1 cellular context compared by ENCODE assay signal in the genomic region with DNA sequence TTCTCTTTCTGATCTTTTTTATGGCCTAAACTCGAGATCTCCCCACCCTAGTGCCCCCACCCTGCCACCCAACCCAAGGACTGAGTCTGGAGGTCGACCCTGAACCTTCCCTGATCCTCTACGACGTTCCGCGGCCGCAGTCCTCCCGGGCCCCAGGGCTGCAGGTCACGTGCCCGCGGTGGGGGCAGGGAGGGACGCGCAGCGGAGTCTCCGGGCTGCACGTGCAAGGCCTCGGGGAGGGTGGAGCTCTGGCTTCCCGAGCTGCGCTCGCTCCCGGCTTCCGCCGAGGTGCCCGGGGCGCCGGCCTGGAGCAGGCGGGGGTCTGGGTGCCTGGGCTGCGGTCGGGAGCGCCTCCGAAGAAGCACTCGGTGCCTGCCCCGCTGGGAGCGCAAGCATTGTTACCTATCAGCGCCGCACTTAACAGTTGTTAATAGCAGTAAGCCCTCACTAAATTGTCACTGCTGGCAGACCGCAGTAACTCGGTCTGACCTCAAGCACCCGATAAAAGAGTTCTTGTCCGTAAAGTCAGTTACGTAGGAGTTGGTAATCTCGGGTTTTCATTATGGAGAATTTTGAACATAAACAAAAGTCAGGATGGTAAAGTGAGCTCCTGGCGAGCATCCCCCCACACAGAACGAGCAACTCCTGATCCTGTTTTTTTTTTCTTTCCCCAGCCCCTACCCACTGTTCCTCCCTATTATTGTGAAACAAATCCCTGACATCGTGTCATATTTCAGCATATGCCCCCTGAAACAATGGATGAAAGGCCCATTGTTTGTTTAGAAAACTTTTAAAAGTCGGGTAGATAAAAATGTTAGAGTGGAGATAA.
TF ChIP-seq lines count a peak whose summit lies in the region.

No MANE protein-coding gene starts in this region.

TF ChIP-seq in WTC11, 78 proteins besides CTCF, POLR2A, EP300 and RAD21 (continued from another document and continues in another):
- TF ChIP-seq ZBTB21 (CRISPR knock-in tag; IDR thresholded peaks at IDR 0.05; ENCODE audit: borderline replicate concordance), result peak; percentile 94
- TF ChIP-seq, protein P1, sequence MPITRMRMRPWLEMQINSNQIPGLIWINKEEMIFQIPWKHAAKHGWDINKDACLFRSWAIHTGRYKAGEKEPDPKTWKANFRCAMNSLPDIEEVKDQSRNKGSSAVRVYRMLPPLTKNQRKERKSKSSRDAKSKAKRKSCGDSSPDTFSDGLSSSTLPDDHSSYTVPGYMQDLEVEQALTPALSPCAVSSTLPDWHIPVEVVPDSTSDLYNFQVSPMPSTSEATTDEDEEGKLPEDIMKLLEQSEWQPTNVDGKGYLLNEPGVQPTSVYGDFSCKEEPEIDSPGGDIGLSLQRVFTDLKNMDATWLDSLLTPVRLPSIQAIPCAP (CRISPR knock-in tag; IDR thresholded peaks at IDR 0.05), result peak; percentile 93
- TF ChIP-seq, protein P2, sequence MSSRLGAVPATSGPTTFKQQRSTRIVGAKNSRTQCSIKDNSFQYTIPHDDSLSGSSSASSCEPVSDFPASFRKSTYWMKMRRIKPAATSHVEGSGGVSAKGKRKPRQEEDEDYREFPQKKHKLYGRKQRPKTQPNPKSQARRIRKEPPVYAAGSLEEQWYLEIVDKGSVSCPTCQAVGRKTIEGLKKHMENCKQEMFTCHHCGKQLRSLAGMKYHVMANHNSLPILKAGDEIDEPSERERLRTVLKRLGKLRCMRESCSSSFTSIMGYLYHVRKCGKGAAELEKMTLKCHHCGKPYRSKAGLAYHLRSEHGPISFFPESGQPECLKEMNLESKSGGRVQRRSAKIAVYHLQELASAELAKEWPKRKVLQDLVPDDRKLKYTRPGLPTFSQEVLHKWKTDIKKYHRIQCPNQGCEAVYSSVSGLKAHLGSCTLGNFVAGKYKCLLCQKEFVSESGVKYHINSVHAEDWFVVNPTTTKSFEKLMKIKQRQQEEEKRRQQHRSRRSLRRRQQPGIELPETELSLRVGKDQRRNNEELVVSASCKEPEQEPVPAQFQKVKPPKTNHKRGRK (CRISPR knock-in tag; IDR thresholded peaks at IDR 0.05; ENCODE audit: borderline replicate concordance), result no peak
- TF ChIP-seq, protein P3, sequence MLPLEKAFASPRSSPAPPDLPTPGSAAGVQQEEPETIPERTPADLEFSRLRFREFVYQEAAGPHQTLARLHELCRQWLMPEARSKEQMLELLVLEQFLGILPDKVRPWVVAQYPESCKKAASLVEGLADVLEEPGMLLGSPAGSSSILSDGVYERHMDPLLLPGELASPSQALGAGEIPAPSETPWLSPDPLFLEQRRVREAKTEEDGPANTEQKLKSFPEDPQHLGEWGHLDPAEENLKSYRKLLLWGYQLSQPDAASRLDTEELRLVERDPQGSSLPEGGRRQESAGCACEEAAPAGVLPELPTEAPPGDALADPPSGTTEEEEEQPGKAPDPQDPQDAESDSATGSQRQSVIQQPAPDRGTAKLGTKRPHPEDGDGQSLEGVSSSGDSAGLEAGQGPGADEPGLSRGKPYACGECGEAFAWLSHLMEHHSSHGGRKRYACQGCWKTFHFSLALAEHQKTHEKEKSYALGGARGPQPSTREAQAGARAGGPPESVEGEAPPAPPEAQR (CRISPR knock-in tag; IDR thresholded peaks at IDR 0.05), result no peak
- TF ChIP-seq, protein P4, sequence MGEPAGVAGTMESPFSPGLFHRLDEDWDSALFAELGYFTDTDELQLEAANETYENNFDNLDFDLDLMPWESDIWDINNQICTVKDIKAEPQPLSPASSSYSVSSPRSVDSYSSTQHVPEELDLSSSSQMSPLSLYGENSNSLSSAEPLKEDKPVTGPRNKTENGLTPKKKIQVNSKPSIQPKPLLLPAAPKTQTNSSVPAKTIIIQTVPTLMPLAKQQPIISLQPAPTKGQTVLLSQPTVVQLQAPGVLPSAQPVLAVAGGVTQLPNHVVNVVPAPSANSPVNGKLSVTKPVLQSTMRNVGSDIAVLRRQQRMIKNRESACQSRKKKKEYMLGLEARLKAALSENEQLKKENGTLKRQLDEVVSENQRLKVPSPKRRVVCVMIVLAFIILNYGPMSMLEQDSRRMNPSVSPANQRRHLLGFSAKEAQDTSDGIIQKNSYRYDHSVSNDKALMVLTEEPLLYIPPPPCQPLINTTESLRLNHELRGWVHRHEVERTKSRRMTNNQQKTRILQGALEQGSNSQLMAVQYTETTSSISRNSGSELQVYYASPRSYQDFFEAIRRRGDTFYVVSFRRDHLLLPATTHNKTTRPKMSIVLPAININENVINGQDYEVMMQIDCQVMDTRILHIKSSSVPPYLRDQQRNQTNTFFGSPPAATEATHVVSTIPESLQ (CRISPR knock-in tag; IDR thresholded peaks at IDR 0.05), result no peak
- TF ChIP-seq, protein P5, sequence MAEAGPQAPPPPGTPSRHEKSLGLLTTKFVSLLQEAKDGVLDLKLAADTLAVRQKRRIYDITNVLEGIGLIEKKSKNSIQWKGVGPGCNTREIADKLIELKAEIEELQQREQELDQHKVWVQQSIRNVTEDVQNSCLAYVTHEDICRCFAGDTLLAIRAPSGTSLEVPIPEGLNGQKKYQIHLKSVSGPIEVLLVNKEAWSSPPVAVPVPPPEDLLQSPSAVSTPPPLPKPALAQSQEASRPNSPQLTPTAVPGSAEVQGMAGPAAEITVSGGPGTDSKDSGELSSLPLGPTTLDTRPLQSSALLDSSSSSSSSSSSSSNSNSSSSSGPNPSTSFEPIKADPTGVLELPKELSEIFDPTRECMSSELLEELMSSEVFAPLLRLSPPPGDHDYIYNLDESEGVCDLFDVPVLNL (CRISPR knock-in tag; IDR thresholded peaks at IDR 0.05; ENCODE audit: borderline replicate concordance, low read depth), result no peak
- peak; percentile 89 for TF ChIP-seq GABPB1 (CRISPR knock-in tag; IDR thresholded peaks at IDR 0.05)
- TF ChIP-seq, protein P6, sequence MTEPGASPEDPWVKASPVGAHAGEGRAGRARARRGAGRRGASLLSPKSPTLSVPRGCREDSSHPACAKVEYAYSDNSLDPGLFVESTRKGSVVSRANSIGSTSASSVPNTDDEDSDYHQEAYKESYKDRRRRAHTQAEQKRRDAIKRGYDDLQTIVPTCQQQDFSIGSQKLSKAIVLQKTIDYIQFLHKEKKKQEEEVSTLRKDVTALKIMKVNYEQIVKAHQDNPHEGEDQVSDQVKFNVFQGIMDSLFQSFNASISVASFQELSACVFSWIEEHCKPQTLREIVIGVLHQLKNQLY (CRISPR knock-in tag; IDR thresholded peaks at IDR 0.05), result no peak
- 0 out of 2 replicates have a peak, but pooled peaks have one; percentile 36 for TF ChIP-seq TEAD4 (CRISPR knock-in tag; IDR thresholded peaks at IDR 0.05)
- TF ChIP-seq ETV6 (CRISPR knock-in tag; IDR thresholded peaks at IDR 0.05), result peak; percentile 91
- TF ChIP-seq FOXJ3 (CRISPR knock-in tag; IDR thresholded peaks at IDR 0.05; ENCODE audit: borderline replicate concordance), result no peak
- TF ChIP-seq, protein P7, sequence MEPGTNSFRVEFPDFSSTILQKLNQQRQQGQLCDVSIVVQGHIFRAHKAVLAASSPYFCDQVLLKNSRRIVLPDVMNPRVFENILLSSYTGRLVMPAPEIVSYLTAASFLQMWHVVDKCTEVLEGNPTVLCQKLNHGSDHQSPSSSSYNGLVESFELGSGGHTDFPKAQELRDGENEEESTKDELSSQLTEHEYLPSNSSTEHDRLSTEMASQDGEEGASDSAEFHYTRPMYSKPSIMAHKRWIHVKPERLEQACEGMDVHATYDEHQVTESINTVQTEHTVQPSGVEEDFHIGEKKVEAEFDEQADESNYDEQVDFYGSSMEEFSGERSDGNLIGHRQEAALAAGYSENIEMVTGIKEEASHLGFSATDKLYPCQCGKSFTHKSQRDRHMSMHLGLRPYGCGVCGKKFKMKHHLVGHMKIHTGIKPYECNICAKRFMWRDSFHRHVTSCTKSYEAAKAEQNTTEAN (CRISPR knock-in tag; IDR thresholded peaks at IDR 0.05), result peak; percentile 96
- TF ChIP-seq, protein P8, sequence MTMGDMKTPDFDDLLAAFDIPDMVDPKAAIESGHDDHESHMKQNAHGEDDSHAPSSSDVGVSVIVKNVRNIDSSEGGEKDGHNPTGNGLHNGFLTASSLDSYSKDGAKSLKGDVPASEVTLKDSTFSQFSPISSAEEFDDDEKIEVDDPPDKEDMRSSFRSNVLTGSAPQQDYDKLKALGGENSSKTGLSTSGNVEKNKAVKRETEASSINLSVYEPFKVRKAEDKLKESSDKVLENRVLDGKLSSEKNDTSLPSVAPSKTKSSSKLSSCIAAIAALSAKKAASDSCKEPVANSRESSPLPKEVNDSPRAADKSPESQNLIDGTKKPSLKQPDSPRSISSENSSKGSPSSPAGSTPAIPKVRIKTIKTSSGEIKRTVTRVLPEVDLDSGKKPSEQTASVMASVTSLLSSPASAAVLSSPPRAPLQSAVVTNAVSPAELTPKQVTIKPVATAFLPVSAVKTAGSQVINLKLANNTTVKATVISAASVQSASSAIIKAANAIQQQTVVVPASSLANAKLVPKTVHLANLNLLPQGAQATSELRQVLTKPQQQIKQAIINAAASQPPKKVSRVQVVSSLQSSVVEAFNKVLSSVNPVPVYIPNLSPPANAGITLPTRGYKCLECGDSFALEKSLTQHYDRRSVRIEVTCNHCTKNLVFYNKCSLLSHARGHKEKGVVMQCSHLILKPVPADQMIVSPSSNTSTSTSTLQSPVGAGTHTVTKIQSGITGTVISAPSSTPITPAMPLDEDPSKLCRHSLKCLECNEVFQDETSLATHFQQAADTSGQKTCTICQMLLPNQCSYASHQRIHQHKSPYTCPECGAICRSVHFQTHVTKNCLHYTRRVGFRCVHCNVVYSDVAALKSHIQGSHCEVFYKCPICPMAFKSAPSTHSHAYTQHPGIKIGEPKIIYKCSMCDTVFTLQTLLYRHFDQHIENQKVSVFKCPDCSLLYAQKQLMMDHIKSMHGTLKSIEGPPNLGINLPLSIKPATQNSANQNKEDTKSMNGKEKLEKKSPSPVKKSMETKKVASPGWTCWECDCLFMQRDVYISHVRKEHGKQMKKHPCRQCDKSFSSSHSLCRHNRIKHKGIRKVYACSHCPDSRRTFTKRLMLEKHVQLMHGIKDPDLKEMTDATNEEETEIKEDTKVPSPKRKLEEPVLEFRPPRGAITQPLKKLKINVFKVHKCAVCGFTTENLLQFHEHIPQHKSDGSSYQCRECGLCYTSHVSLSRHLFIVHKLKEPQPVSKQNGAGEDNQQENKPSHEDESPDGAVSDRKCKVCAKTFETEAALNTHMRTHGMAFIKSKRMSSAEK (CRISPR knock-in tag; IDR thresholded peaks at IDR 0.05; ENCODE audit: borderline replicate concordance), result no peak
- peak; percentile 95 for TF ChIP-seq MYBL2 (CRISPR knock-in tag; IDR thresholded peaks at IDR 0.05)
- TF ChIP-seq ELF4 (CRISPR knock-in tag; IDR thresholded peaks at IDR 0.05; ENCODE audit: low read depth), result no peak
- TF ChIP-seq NFE2L1 (CRISPR knock-in tag; IDR thresholded peaks at IDR 0.05), result peak; percentile 92
- TF ChIP-seq TP53 (CRISPR knock-in tag; IDR thresholded peaks at IDR 0.05), result peak; percentile 96
- TF ChIP-seq, protein P9, sequence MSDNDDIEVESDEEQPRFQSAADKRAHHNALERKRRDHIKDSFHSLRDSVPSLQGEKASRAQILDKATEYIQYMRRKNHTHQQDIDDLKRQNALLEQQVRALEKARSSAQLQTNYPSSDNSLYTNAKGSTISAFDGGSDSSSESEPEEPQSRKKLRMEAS (CRISPR knock-in tag; IDR thresholded peaks at IDR 0.05), result peak; percentile 99
- no peak for TF ChIP-seq ZNF396 (CRISPR knock-in tag; IDR thresholded peaks at IDR 0.05; ENCODE audit: borderline replicate concordance)
- TF ChIP-seq ZNF416 (CRISPR knock-in tag; IDR thresholded peaks at IDR 0.05), result peak; percentile 46; the same call in 1 of the 2 replicates
- TF ChIP-seq ATF1 (CRISPR knock-in tag; IDR thresholded peaks at IDR 0.05), result no peak
- TF ChIP-seq FOXP1 (CRISPR knock-in tag; IDR thresholded peaks at IDR 0.05; ENCODE audit: borderline replicate concordance), result peak; percentile 98
- TF ChIP-seq, protein P10, sequence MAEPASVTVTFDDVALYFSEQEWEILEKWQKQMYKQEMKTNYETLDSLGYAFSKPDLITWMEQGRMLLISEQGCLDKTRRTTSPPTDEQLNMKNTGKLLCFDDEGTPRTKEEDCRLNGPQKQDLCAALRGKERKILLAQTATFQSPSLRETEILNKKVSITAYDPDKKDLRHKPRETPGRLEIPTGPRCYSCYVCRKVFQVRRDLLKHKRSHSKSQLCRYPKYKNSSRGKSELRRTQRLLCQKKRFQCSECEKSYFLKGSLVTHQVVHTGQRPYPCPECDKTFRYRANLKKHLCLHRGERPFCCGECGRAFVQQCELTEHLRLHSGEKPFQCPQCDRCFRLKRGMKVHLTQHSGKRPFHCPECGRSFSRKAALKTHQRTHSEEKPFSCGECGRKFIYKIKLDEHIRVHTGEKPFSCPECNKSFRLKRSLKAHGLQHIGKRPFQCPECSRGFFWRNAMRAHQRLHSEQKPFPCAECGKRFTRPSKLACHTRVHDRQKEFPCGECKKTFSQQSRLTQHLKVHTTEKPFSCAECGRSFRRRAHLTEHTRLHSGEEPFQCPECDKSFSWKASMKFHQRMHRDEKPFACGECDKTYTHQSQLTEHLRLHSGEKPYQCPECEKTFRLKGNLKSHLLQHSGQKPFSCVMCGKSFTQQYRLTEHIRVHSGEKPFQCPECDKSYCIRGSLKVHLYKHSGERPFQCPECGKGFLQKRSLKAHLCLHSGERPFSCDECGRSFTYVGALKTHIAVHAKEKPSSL (CRISPR knock-in tag; conservative IDR thresholded peaks at IDR 0.05), result no peak
- no peak; the same call in 1 of the 2 replicates for TF ChIP-seq NFYB (CRISPR knock-in tag; conservative IDR thresholded peaks at IDR 0.05; ENCODE audit: low read depth)
- TF ChIP-seq GRHL2 (CRISPR knock-in tag; IDR thresholded peaks at IDR 0.05; ENCODE audit: insufficient replicate concordance, severe bottlenecking), result no peak
- no peak for TF ChIP-seq JAZF1 (CRISPR knock-in tag; IDR thresholded peaks at IDR 0.05)
- peak; percentile 97 for TF ChIP-seq FOXK1 (CRISPR knock-in tag; IDR thresholded peaks at IDR 0.05)
- TF ChIP-seq SMAD4 (CRISPR knock-in tag; IDR thresholded peaks at IDR 0.05), result no peak
- no peak; the same call in 1 of the 2 replicates for TF ChIP-seq ZNF263 (CRISPR knock-in tag; IDR thresholded peaks at IDR 0.05; ENCODE audit: low read depth)
- TF ChIP-seq, protein P11, sequence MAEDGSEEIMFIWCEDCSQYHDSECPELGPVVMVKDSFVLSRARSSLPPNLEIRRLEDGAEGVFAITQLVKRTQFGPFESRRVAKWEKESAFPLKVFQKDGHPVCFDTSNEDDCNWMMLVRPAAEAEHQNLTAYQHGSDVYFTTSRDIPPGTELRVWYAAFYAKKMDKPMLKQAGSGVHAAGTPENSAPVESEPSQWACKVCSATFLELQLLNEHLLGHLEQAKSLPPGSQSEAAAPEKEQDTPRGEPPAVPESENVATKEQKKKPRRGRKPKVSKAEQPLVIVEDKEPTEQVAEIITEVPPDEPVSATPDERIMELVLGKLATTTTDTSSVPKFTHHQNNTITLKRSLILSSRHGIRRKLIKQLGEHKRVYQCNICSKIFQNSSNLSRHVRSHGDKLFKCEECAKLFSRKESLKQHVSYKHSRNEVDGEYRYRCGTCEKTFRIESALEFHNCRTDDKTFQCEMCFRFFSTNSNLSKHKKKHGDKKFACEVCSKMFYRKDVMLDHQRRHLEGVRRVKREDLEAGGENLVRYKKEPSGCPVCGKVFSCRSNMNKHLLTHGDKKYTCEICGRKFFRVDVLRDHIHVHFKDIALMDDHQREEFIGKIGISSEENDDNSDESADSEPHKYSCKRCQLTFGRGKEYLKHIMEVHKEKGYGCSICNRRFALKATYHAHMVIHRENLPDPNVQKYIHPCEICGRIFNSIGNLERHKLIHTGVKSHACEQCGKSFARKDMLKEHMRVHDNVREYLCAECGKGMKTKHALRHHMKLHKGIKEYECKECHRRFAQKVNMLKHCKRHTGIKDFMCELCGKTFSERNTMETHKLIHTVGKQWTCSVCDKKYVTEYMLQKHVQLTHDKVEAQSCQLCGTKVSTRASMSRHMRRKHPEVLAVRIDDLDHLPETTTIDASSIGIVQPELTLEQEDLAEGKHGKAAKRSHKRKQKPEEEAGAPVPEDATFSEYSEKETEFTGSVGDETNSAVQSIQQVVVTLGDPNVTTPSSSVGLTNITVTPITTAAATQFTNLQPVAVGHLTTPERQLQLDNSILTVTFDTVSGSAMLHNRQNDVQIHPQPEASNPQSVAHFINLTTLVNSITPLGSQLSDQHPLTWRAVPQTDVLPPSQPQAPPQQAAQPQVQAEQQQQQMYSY (CRISPR knock-in tag; IDR thresholded peaks at IDR 0.05), result peak; percentile 31; the same call in 1 of the 2 replicates
- TF ChIP-seq GTF2I (CRISPR knock-in tag; conservative IDR thresholded peaks at IDR 0.05), result no peak
